ENCODE assay signal across 12 cellular contexts in genomic region chr12:6763380-6763779, GRCh38. TPM values are rescaled to one million over a fixed set of nuclear protein-coding genes. Genes with fewer than 3 reads are reported as not detected.
DNase-seq lines count a peak whose midpoint lies in the region; ATAC-seq, FAIRE-seq and TF ChIP-seq lines count a peak whose summit lies in the region.
"Had no signal": no experiment of that assay in that cellular context is flagged by ENCODE, and none has a peak within 500 bp of the region (broad histone marks: within the 10 kb centered on the region; RNA-seq: fewer than 3 reads in every experiment).

No MANE protein-coding gene starts in this region.

- H3K27ac ChIP-seq in heart right ventricle (peak overlapping the region; percentile 76 to 99 (median 94)), H1 (ENCODE audit: low read depth, low read length) (peak overlapping the region; percentile 77), neural cell (ENCODE audit: low read length) (peak overlapping the region; percentile 100), aorta (ENCODE audit: low read depth in 1 of 2, low read length in 2 of 2) (peak overlapping the region; percentile 42 to 72)
- H3K27ac ChIP-seq: BLaER1 had no signal

- DNase-seq in heart right ventricle, result no peak
- no peak for DNase-seq in left ventricle myocardium superior
- DNase-seq in H1 (ENCODE audit: low read depth in 1 of 2, low spot score in 2 of 2), result no peak
- no peak for DNase-seq in aorta
- DNase-seq in activated naive CD4-positive, alpha-beta T cell treated with anti-CD3 and anti-CD28 coated beads, Interleukin-2, amount 10 ng/mL, durations not matched to agents 7 days and 5 days, result no peak
- no peak for DNase-seq in NCI-H446 treated with DMSO at 0.1 percent for 48 hours (lab: John Stamatoyannopoulos, UW)
- DNase-seq: activated CD4-positive, CD25-positive, alpha-beta regulatory T cell treated with anti-CD3 and anti-CD28 coated beads, Interleukin-2, amount 50 U/mL, for 72 hours; stimulated activated CD4-positive, alpha-beta T cell treated with anti-CD3 and anti-CD28 coated beads, Interleukin-2, amount 100 ng/mL, for 24 hours had no signal

- H3K4me1 ChIP-seq in heart right ventricle (peaks cover 5 to 44% (median 36%) of the 10 kb centered on the region in 9 donors), H1 (replicated peaks in 1 of 4; ENCODE audit: control insufficient read depth in 3 of 4, insufficient read depth in 4 of 4, low read length in 3 of 4) (peaks cover 6 to 14% (median 12%) of the 10 kb centered on the region in 4 experiments), aorta (ENCODE audit: control insufficient read depth in 1 of 2, insufficient read depth in 2 of 2, low read length in 2 of 2) (no peaks in the 10 kb centered on the region)

- peak overlapping the region; percentile 40 for H2BK20ac ChIP-seq in H1 (ENCODE audit: low read length)

- WGBS in heart right ventricle, 2 donors, result 70 to 72% methylated on average over 4 of the region's 4 CpGs
- WGBS in H1 (ENCODE audit: extremely low coverage in 1 of 2, insufficient coverage in 1 of 2, insufficient read length in 1 of 2, insufficient replicate concordance in 2 of 2, low coverage in 1 of 2, low lambda C conversion rate in 2 of 2, missing lambda C conversion rate in 1 of 2), 2 experiments, result 80% methylated on average over 4 of the region's 4 CpGs; no CpG with 5 or more reads in 1 of the 2 experiments
- WGBS in aorta, 2 donors, result 36 to 42% methylated on average over 4 of the region's 4 CpGs

- 0 out of 2 replicates have a peak overlapping the region, but pooled peaks have one; percentile 45 for H2AK5ac ChIP-seq in H1 (ENCODE audit: low read depth, low read length)

- peak overlapping the region; percentile 17 for H3K4ac ChIP-seq in H1 (replicated peaks; ENCODE audit: insufficient read length, low read depth, low read length)

- no peaks in the 10 kb centered on the region for H3K9me3 Mint-ChIP-seq in activated naive CD4-positive, alpha-beta T cell treated with anti-CD3 and anti-CD28 coated beads, Interleukin-2, amount 10 ng/mL, durations not matched to agents 7 days and 5 days

- no peak for TF ChIP-seq CTCF in heart right ventricle (IDR thresholded peaks at IDR 0.05)
- TF ChIP-seq CTCF in H1 (IDR thresholded peaks at IDR 0.05; ENCODE audit: control extremely low read depth in 1 of 3, insufficient read depth in 1 of 3, low read depth in 1 of 3, low read length in 3 of 3), result no peak
- no peak for TF ChIP-seq CTCF in neural cell (IDR thresholded peaks at IDR 0.05; ENCODE audit: poor library complexity, severe bottlenecking)

- peaks cover 85% of the 10 kb centered on the region for H3K27me3 Mint-ChIP-seq in activated naive CD4-positive, alpha-beta T cell treated with anti-CD3 and anti-CD28 coated beads, Interleukin-2, amount 10 ng/mL, durations not matched to agents 7 days and 5 days

- H3K9ac ChIP-seq in H1 (replicated peaks in 1 of 4; ENCODE audit: extremely low read depth in 1 of 4, low read depth in 3 of 4, low read length in 3 of 4) (peak overlapping the region in 3 of 4 experiments; percentile 6 to 38 (median 30); a peak in 3 of 7 replicates), neural cell (ENCODE audit: low read length) (peak overlapping the region; percentile 99)
- H3K9ac ChIP-seq: BLaER1 had no signal

- peaks cover 4 to 14% of the 10 kb centered on the region in 2 experiments; a peak in 2 of 4 replicates for H3K79me2 ChIP-seq in H1 (ENCODE audit: control insufficient read depth in 1 of 2, insufficient read depth in 2 of 2, low read length in 2 of 2)
- H3K79me2 ChIP-seq in neural cell (replicated peaks; ENCODE audit: insufficient read depth, low read length), result peaks cover 44% of the 10 kb centered on the region

- peak overlapping the region; percentile 77 for H4K91ac ChIP-seq in H1 (replicated peaks; ENCODE audit: insufficient read length, low read length)

- peaks cover 0 to 24% (median 0%) of the 10 kb centered on the region in 7 donors for H3K27me3 ChIP-seq in heart right ventricle
- H3K27me3 ChIP-seq in H1 (replicated peaks in 1 of 4; ENCODE audit: control insufficient read depth in 3 of 4, extremely low read depth in 1 of 4, insufficient read depth in 3 of 4, low read length in 3 of 4), result no peaks in the 10 kb centered on the region
- no peaks in the 10 kb centered on the region for H3K27me3 ChIP-seq in neural cell (ENCODE audit: insufficient read depth, low read depth, low read length)
- H3K27me3 ChIP-seq in aorta (ENCODE audit: control insufficient read depth in 1 of 2, insufficient read depth in 2 of 2, low read length in 1 of 2), result no peaks in the 10 kb centered on the region

- no peak overlapping the region for H3K27ac Mint-ChIP-seq in activated naive CD4-positive, alpha-beta T cell treated with anti-CD3 and anti-CD28 coated beads, Interleukin-2, amount 10 ng/mL, durations not matched to agents 7 days and 5 days

- POLR2A ChIA-PET in H1 (lab: Charles Lee; ENCODE audit: partially characterized antibody), result interaction anchor here (0.7 to 3.1 kb wide), 14 partner anchors 9 to 150 kb away, joined by 3 to 33 read pairs (median 4); partner anchors contain the start of genes CDCA3, GPR162, LAG3 and MLF2

- FAIRE-seq in H1 (lab: Jason Lieb, UNC), result no peak

- H3K18ac ChIP-seq in H1 (ENCODE audit: extremely low read depth, low read length), result peak overlapping the region; percentile 66

- CTCF ChIA-PET in H1 (lab: Charles Lee; ENCODE audit: partially characterized antibody), result interaction anchor here (0.7 to 16.3 kb wide), 5 partner anchors 10 to 149 kb away, joined by 3 to 427 read pairs (median 11); partner anchors contain the start of genes LAG3, MLF2, PTMS and ZNF384
- CTCF ChIA-PET in activated naive CD4-positive, alpha-beta T cell treated with anti-CD3 and anti-CD28 coated beads, Interleukin-2, amount 10 ng/mL, durations not matched to agents 7 days and 5 days (lab: Charles Lee), result interaction anchor here (1.8 kb wide), 1 partner anchor 10 kb away, joined by 8 read pairs; the partner anchor contains the start of gene MLF2

- no peaks in the 10 kb centered on the region for H3K36me3 ChIP-seq in heart right ventricle
- no peaks in the 10 kb centered on the region for H3K36me3 ChIP-seq in H1 (ENCODE audit: control insufficient read depth in 2 of 4, insufficient read depth in 4 of 4, low read length in 3 of 4)
- no peaks in the 10 kb centered on the region for H3K36me3 ChIP-seq in neural cell (ENCODE audit: insufficient read depth, low read length)
- no peaks in the 10 kb centered on the region for H3K36me3 ChIP-seq in aorta (ENCODE audit: control insufficient read depth in 1 of 2, insufficient read depth in 2 of 2, low read length in 1 of 2)
- H3K36me3 ChIP-seq: BLaER1 had no signal

- no peak for TF ChIP-seq RAD21 in H1 (IDR thresholded peaks at IDR 0.05 in 1 of 2, conservative IDR thresholded peaks at IDR 0.05 in 1 of 2; ENCODE audit: low read depth in 2 of 2, low read length in 2 of 2)
- TF ChIP-seq RAD21 in neural cell (conservative IDR thresholded peaks at IDR 0.05), result no peak

- peak overlapping the region; percentile 93; the same call in 1 of the 2 replicates for H2BK15ac ChIP-seq in H1 (ENCODE audit: low read length)

- no peak overlapping the region for H3K4me3 Mint-ChIP-seq in activated naive CD4-positive, alpha-beta T cell treated with anti-CD3 and anti-CD28 coated beads, Interleukin-2, amount 10 ng/mL, durations not matched to agents 7 days and 5 days

- H4K20me1 ChIP-seq in H1 (replicated peaks in 1 of 2; ENCODE audit: control insufficient read depth in 1 of 2, insufficient read depth in 2 of 2, low read length in 2 of 2) (peaks cover 2 to 9% of the 10 kb centered on the region in 2 experiments), neural cell (ENCODE audit: insufficient read depth) (peaks cover 8% of the 10 kb centered on the region)

- 0 out of 2 replicates have a peak overlapping the region, but pooled peaks have one; percentile 55 for H2BK12ac ChIP-seq in H1 (ENCODE audit: low read depth, low read length)

- H3K23me2 ChIP-seq in H1 (ENCODE audit: low read depth, low read length), result peaks cover 11% of the 10 kb centered on the region

- 0 out of 2 replicates have a peak, but pooled peaks cover 2% of the 10 kb centered on the region for H3K79me1 ChIP-seq in H1 (ENCODE audit: low read depth, low read length)

- no peak overlapping the region for H3K23ac ChIP-seq in H1 (ENCODE audit: insufficient read length)

- H3K9me3 ChIP-seq in heart right ventricle (no peaks in the 10 kb centered on the region), H1 (ENCODE audit: insufficient read depth in 2 of 2, low read depth in 1 of 2, low read length in 1 of 2) (no peaks in the 10 kb centered on the region), neural cell (ENCODE audit: low read length) (no peaks in the 10 kb centered on the region), aorta (ENCODE audit: control insufficient read depth, low read length) (no peaks in the 10 kb centered on the region)
- H3K9me3 ChIP-seq: BLaER1 had no signal

- H3K9me2 ChIP-seq in neural cell (ENCODE audit: insufficient read depth, low read length), result no peaks in the 10 kb centered on the region

- H2AFZ ChIP-seq in H1 (ENCODE audit: low read length) (no peak overlapping the region), neural cell (ENCODE audit: low read depth, low read length) (no peak overlapping the region)

- H3K56ac ChIP-seq in H1 (replicated peaks; ENCODE audit: insufficient read length, low read depth, low read length), result peak overlapping the region; percentile 55

- H3K4me2 ChIP-seq in H1 (ENCODE audit: insufficient read depth in 1 of 2, low read depth in 2 of 2, low read length in 2 of 2) (peak overlapping the region; percentile 48 to 89), neural cell (ENCODE audit: low read length) (peak overlapping the region; percentile 64)

- peak overlapping the region; percentile 76 for H2BK120ac ChIP-seq in H1 (replicated peaks; ENCODE audit: low read depth, low read length)

- no peak for TF ChIP-seq POLR2A in H1 (IDR thresholded peaks at IDR 0.05; ENCODE audit: control extremely low read depth in 1 of 2, low read depth in 2 of 2, low read length in 2 of 2)

- H3K4me1 Mint-ChIP-seq in activated naive CD4-positive, alpha-beta T cell treated with anti-CD3 and anti-CD28 coated beads, Interleukin-2, amount 10 ng/mL, durations not matched to agents 7 days and 5 days, result peaks cover 42% of the 10 kb centered on the region

- H4K5ac ChIP-seq in H1 (ENCODE audit: insufficient read length, low read depth, low read length), result peak overlapping the region; percentile 27

- intact Hi-C loops in heart right ventricle (cut with DNase I), result no loop called here
- intact Hi-C loops in left ventricle myocardium superior (cut with micrococcal nuclease), result no loop called here
- intact Hi-C loops in aorta (cut with DNase I), result no loop called here

- peak overlapping the region; percentile 94; the same call in 1 of the 2 replicates for H2BK5ac ChIP-seq in H1 (ENCODE audit: low read depth, low read length)

- no peak overlapping the region for H3K14ac ChIP-seq in H1 (ENCODE audit: insufficient read length)

- H4K8ac ChIP-seq in H1 (ENCODE audit: extremely low read depth, insufficient read depth, low read length), result no peak overlapping the region

- TF ChIP-seq EP300 in H1 (IDR thresholded peaks at IDR 0.05; ENCODE audit: borderline replicate concordance in 1 of 2, low read depth in 2 of 2, low read length in 2 of 2), result no peak
- no peak for TF ChIP-seq EP300 in neural cell (conservative IDR thresholded peaks at IDR 0.05; ENCODE audit: poor library complexity, severe bottlenecking)

- H3K36me3 Mint-ChIP-seq in activated naive CD4-positive, alpha-beta T cell treated with anti-CD3 and anti-CD28 coated beads, Interleukin-2, amount 10 ng/mL, durations not matched to agents 7 days and 5 days, result peaks cover 4% of the 10 kb centered on the region

- ATAC-seq in heart right ventricle (no peak), left ventricle myocardium superior (no peak), aorta (ENCODE audit: low FRiP score) (no peak), HG03565 (IDR thresholded peaks at IDR 0.05; ENCODE audit: unreplicated experiment) (no peak)

- peaks cover 10% of the 10 kb centered on the region for H3F3A ChIP-seq in neural cell (ENCODE audit: insufficient read depth, low read length, poor library complexity, severe bottlenecking)

- H3K4me3 ChIP-seq in heart right ventricle (peak overlapping the region in 6 of 10 donors; percentile 21 to 81 (median 32)), H1 (ENCODE audit: extremely low read depth in 1 of 4, insufficient read depth in 2 of 4, low read depth in 3 of 4, low read length in 4 of 4) (peak overlapping the region in 1 of 4 experiments; percentile 47; a peak in 1 of 8 replicates), neural cell (ENCODE audit: low read length) (peak overlapping the region; percentile 87), aorta (ENCODE audit: low read length in 2 of 2) (no peak overlapping the region)

RNA-seq across cellular contexts. Expression of gene PTMS, which starts 2.8 kb away (rescaled TPM):
- total RNA-seq in heart right ventricle, result 100 to 1,000 TPM in 5 of 10 donors, 10 to 100 TPM in 5; 73.3 to 194 (median 96.0) TPM
- polyA plus RNA-seq in heart right ventricle, result 100 to 1,000 TPM; 289 to 361 TPM
- total RNA-seq in left ventricle myocardium superior, result 133 TPM
- 444 and 486 TPM in 2 replicates for total RNA-seq in H1 (2021; fragmentation: NEBNext Ultra II Directional; extraction: Animal tissue kit (Norgen Biotek cat#: 25700))
- 553 and 999 TPM in 2 replicates for polyA plus RNA-seq in H1 (2011; rRNA removed)
- 441 TPM for polyA plus RNA-seq in H1 (2011; cell fraction: cytosol; rRNA removed)
- polyA plus RNA-seq in H1 (2011; cell fraction: nucleus; rRNA removed), result 217 TPM
- polyA plus RNA-seq in H1 (2012, experiment 1 of 2), result 329 to 587 TPM (median 502 TPM) in 4 replicates
- polyA plus RNA-seq in H1 (2012, experiment 2 of 2), result 566 TPM
- 523 TPM for polyA plus RNA-seq in H1 (2013, experiment 1 of 2)
- polyA plus RNA-seq in H1 (2013, experiment 2 of 2), result 513 TPM
- 35.2 and 58.0 TPM in 2 replicates for polyA minus RNA-seq in H1 (2011; rRNA and poly(A)+ RNA removed)
- 109 TPM for polyA minus RNA-seq in H1 (2011; cell fraction: cytosol; rRNA and poly(A)+ RNA removed)
- polyA minus RNA-seq in H1 (2011; cell fraction: nucleus; rRNA and poly(A)+ RNA removed), result 72.4 TPM
- 504 and 557 TPM in 2 replicates for polyA plus RNA-seq in neural cell
- polyA minus RNA-seq in neural cell, result 239 and 310 TPM in 2 replicates
- 100 to 1,000 TPM; 358 to 396 TPM for total RNA-seq in aorta
- 100 to 1,000 TPM; 549 to 584 TPM for polyA plus RNA-seq in aorta

RNA-seq across cellular contexts. Expression of gene LAG3, which starts 8.9 kb away (rescaled TPM):
- total RNA-seq in heart right ventricle (1 to 10 TPM in 1 of 10 donors, under 1 TPM in 7, not detected in 2; 0.16 to 2.1 (median 0.26) TPM), left ventricle myocardium superior (0.37 TPM), aorta (1 to 10 TPM; 1.2 to 1.8 TPM)
- polyA plus RNA-seq in heart right ventricle (1 to 10 TPM in 1 of 2 donors, under 1 TPM in 1; 0.13 to 1.2 TPM), H1 (2011; rRNA removed) (1.1 and 2.5 TPM in 2 replicates), neural cell (1.4 and 2.0 TPM in 2 replicates), aorta (1 to 10 TPM in 1 of 2 donors, under 1 TPM in 1; 0.25 to 2.4 TPM)
- total RNA-seq in H1 (2021; fragmentation: NEBNext Ultra II Directional; extraction: Animal tissue kit (Norgen Biotek cat#: 25700)), result 2.8 and 3.1 TPM in 2 replicates
- polyA plus RNA-seq in H1 (2011; cell fraction: cytosol; rRNA removed), result 1.2 TPM
- polyA plus RNA-seq in H1 (2011; cell fraction: nucleus; rRNA removed), result 6.1 TPM
- 1.7 to 3.0 TPM (median 2.8 TPM) in 4 replicates for polyA plus RNA-seq in H1 (2012, experiment 1 of 2)
- 1.4 TPM for polyA plus RNA-seq in H1 (2012, experiment 2 of 2)
- 1.7 TPM for polyA plus RNA-seq in H1 (2013, experiment 1 of 2)
- 1.8 TPM for polyA plus RNA-seq in H1 (2013, experiment 2 of 2)
- 0.29 and 0.47 TPM in 2 replicates for polyA minus RNA-seq in H1 (2011; rRNA and poly(A)+ RNA removed)
- polyA minus RNA-seq in H1 (2011; cell fraction: cytosol; rRNA and poly(A)+ RNA removed), result 0.81 TPM
- polyA minus RNA-seq in H1 (2011; cell fraction: nucleus; rRNA and poly(A)+ RNA removed), result 3.6 TPM
- polyA minus RNA-seq in neural cell, result 0.24 and 1.3 TPM in 2 replicates

RNA-seq across cellular contexts. Expression of gene MLF2, which starts 10.4 kb away (rescaled TPM):
- total RNA-seq in heart right ventricle (100 to 1,000 TPM; 135 to 182 (median 148) TPM), left ventricle myocardium superior (158 TPM), aorta (100 to 1,000 TPM; 110 to 144 TPM)
- polyA plus RNA-seq in heart right ventricle (100 to 1,000 TPM; 108 to 197 TPM), H1 (2011; rRNA removed) (401 and 443 TPM in 2 replicates), neural cell (134 and 176 TPM in 2 replicates), aorta (100 to 1,000 TPM; 134 to 141 TPM)
- 229 and 232 TPM in 2 replicates for total RNA-seq in H1 (2021; fragmentation: NEBNext Ultra II Directional; extraction: Animal tissue kit (Norgen Biotek cat#: 25700))
- polyA plus RNA-seq in H1 (2011; cell fraction: cytosol; rRNA removed), result 319 TPM
- polyA plus RNA-seq in H1 (2011; cell fraction: nucleus; rRNA removed), result 252 TPM
- 240 to 272 TPM (median 254 TPM) in 4 replicates for polyA plus RNA-seq in H1 (2012, experiment 1 of 2)
- polyA plus RNA-seq in H1 (2012, experiment 2 of 2), result 291 TPM
- polyA plus RNA-seq in H1 (2013, experiment 1 of 2), result 162 TPM
- 175 TPM for polyA plus RNA-seq in H1 (2013, experiment 2 of 2)
- polyA minus RNA-seq in H1 (2011; rRNA and poly(A)+ RNA removed), result 311 and 327 TPM in 2 replicates
- 98.5 TPM for polyA minus RNA-seq in H1 (2011; cell fraction: cytosol; rRNA and poly(A)+ RNA removed)
- polyA minus RNA-seq in H1 (2011; cell fraction: nucleus; rRNA and poly(A)+ RNA removed), result 106 TPM
- polyA minus RNA-seq in neural cell, result 120 and 128 TPM in 2 replicates

RNA-seq across cellular contexts. Expression of gene CD4, which starts 25.9 kb away (rescaled TPM):
- total RNA-seq in heart right ventricle, result 10 to 100 TPM in 2 of 10 donors, 1 to 10 TPM in 8; 2.8 to 44.3 (median 5.0) TPM
- polyA plus RNA-seq in heart right ventricle, result 1 to 10 TPM; 2.6 to 3.2 TPM
- 8.4 TPM for total RNA-seq in left ventricle myocardium superior
- 3.2 and 3.4 TPM in 2 replicates for total RNA-seq in H1 (2021; fragmentation: NEBNext Ultra II Directional; extraction: Animal tissue kit (Norgen Biotek cat#: 25700))
- polyA plus RNA-seq in H1 (2011; rRNA removed), result 5.1 and 5.6 TPM in 2 replicates
- polyA plus RNA-seq in H1 (2011; cell fraction: cytosol; rRNA removed), result 5.1 TPM
- 5.1 TPM for polyA plus RNA-seq in H1 (2011; cell fraction: nucleus; rRNA removed)
- 5.8 to 6.9 TPM (median 6.7 TPM) in 4 replicates for polyA plus RNA-seq in H1 (2012, experiment 1 of 2)
- polyA plus RNA-seq in H1 (2012, experiment 2 of 2), result 4.3 TPM
- 2.7 TPM for polyA plus RNA-seq in H1 (2013, experiment 1 of 2)
- polyA plus RNA-seq in H1 (2013, experiment 2 of 2), result 2.4 TPM
- 3.3 and 3.4 TPM in 2 replicates for polyA minus RNA-seq in H1 (2011; rRNA and poly(A)+ RNA removed)
- 1.6 TPM for polyA minus RNA-seq in H1 (2011; cell fraction: cytosol; rRNA and poly(A)+ RNA removed)
- 1.8 TPM for polyA minus RNA-seq in H1 (2011; cell fraction: nucleus; rRNA and poly(A)+ RNA removed)
- polyA plus RNA-seq in neural cell, result not detected in 2 replicates
- polyA minus RNA-seq in neural cell, result not detected in 2 replicates
- total RNA-seq in aorta, result 10 to 100 TPM; 20.1 to 40.6 TPM
- 10 to 100 TPM in 1 of 2 donors, 1 to 10 TPM in 1; 2.1 to 14.3 TPM for polyA plus RNA-seq in aorta
- total RNA-seq: HT1080 had no signal

RNA-seq across cellular contexts. Expression of gene COPS7A, which starts 39.5 kb away (rescaled TPM):
- total RNA-seq in heart right ventricle, result 10 to 100 TPM; 67.4 to 89.8 (median 77.9) TPM
- 10 to 100 TPM; 31.1 to 91.5 TPM for polyA plus RNA-seq in heart right ventricle
- 81.9 TPM for total RNA-seq in left ventricle myocardium superior
- 43.3 and 44.5 TPM in 2 replicates for total RNA-seq in H1 (2021; fragmentation: NEBNext Ultra II Directional; extraction: Animal tissue kit (Norgen Biotek cat#: 25700))
- polyA plus RNA-seq in H1 (2011; rRNA removed), result 95.9 and 98.4 TPM in 2 replicates
- 93.9 TPM for polyA plus RNA-seq in H1 (2011; cell fraction: cytosol; rRNA removed)
- polyA plus RNA-seq in H1 (2011; cell fraction: nucleus; rRNA removed), result 109 TPM
- 43.6 to 58.1 TPM (median 55.6 TPM) in 4 replicates for polyA plus RNA-seq in H1 (2012, experiment 1 of 2)
- polyA plus RNA-seq in H1 (2012, experiment 2 of 2), result 63.2 TPM
- polyA plus RNA-seq in H1 (2013, experiment 1 of 2), result 40.6 TPM
- polyA plus RNA-seq in H1 (2013, experiment 2 of 2), result 40.1 TPM
- polyA minus RNA-seq in H1 (2011; rRNA and poly(A)+ RNA removed), result 43.8 and 57.5 TPM in 2 replicates
- 16.6 TPM for polyA minus RNA-seq in H1 (2011; cell fraction: cytosol; rRNA and poly(A)+ RNA removed)
- 17.2 TPM for polyA minus RNA-seq in H1 (2011; cell fraction: nucleus; rRNA and poly(A)+ RNA removed)
- 45.8 and 50.2 TPM in 2 replicates for polyA plus RNA-seq in neural cell
- polyA minus RNA-seq in neural cell, result 22.2 and 22.6 TPM in 2 replicates
- total RNA-seq in aorta, result 10 to 100 TPM; 47.0 to 50.1 TPM
- polyA plus RNA-seq in aorta, result 10 to 100 TPM; 43.8 to 70.5 TPM

Comparison
In these comparisons a context has a peak if more than half of its experiments do, and no peak if none do; other contexts are left out.
1. H3K4me3 ChIP-seq: peak in heart right ventricle (6 of 10) and neural cell (single experiment); none in aorta (0 of 2).
2. Peak in every context shown above with its lines, with median percentiles within 50 percentile points of each other: H3K27ac ChIP-seq.